15 cellular contexts compared by ENCODE assay signal in genomic region chr12:27498159-27498558, GRCh38. TPM values are rescaled to one million over a fixed set of nuclear protein-coding genes. Genes with fewer than 3 reads are reported as not detected.
A peak's percentile ranks its signal among the peaks of the same experiment; 100 is the strongest.
DNase-seq lines count a peak whose midpoint lies in the region; ATAC-seq lines count a peak whose summit lies in the region.
"Had no signal": no experiment of that assay in that cellular context is flagged by ENCODE, and none has a peak within 500 bp of the region (broad histone marks: within the 10 kb centered on the region; RNA-seq: fewer than 3 reads in every experiment).

No MANE protein-coding gene starts in this region.

- CTCF ChIA-PET in activated naive CD4-positive, alpha-beta T cell treated with anti-CD3 and anti-CD28 coated beads for 36 hours (lab: Charles Lee), result no interaction called here

- H3K4me3 ChIP-seq in thymus (ENCODE audit: low read length), result no peak overlapping the region
- H3K4me3 ChIP-seq: spleen, transverse colon had no signal

- H3K36me3 Mint-ChIP-seq in activated naive CD4-positive, alpha-beta T cell treated with anti-CD3 and anti-CD28 coated beads for 36 hours (ENCODE audit: low read depth), result no peaks in the 10 kb centered on the region

- peaks cover 15% of the 10 kb centered on the region for H3K4me1 ChIP-seq in thymus (ENCODE audit: control insufficient read depth, insufficient read depth, low read length)
- H3K4me1 ChIP-seq: parathyroid adenoma, spleen, transverse colon had no signal

- no peak for DNase-seq in activated naive CD4-positive, alpha-beta T cell treated with anti-CD3 and anti-CD28 coated beads for 36 hours
- no peak for DNase-seq in activated naive CD4-positive, alpha-beta T cell (lab: John Stamatoyannopoulos, UW)
- DNase-seq in HuH-7 (ENCODE audit: low spot score) (no peak), AML-193 (lab: John Stamatoyannopoulos, UW) (no peak), SW 1271 (lab: John Stamatoyannopoulos, UW) (no peak)
- DNase-seq: Karpas-422, kidney, NCI-H1694 treated with DMSO at 0.1 percent for 48 hours, SIG-M5, spleen, transverse colon had no signal

- H3K4me3 Mint-ChIP-seq in activated naive CD4-positive, alpha-beta T cell treated with anti-CD3 and anti-CD28 coated beads for 36 hours, result no peak overlapping the region

- ATAC-seq in GM21360 (IDR thresholded peaks at IDR 0.05; ENCODE audit: unreplicated experiment), result peak; percentile 73
- peak; percentile 90 for ATAC-seq in HG03558 (IDR thresholded peaks at IDR 0.05; ENCODE audit: extremely low read depth, unreplicated experiment)

- H3K36me3 ChIP-seq in thymus (ENCODE audit: control insufficient read depth, insufficient read depth), result no peaks in the 10 kb centered on the region
- H3K36me3 ChIP-seq: spleen, transverse colon had no signal

- 24% methylated on average over 4 of the region's 4 CpGs for WGBS in thymus

- no peaks in the 10 kb centered on the region for H3K9me3 ChIP-seq in thymus (ENCODE audit: control insufficient read depth)
- H3K9me3 ChIP-seq: spleen, transverse colon had no signal

- no peaks in the 10 kb centered on the region for H3K9me3 Mint-ChIP-seq in activated naive CD4-positive, alpha-beta T cell treated with anti-CD3 and anti-CD28 coated beads for 36 hours

- no peaks in the 10 kb centered on the region for H3K27me3 ChIP-seq in thymus (ENCODE audit: control insufficient read depth, insufficient read depth)
- H3K27me3 ChIP-seq: spleen, transverse colon had no signal

- peak overlapping the region; percentile 11 for H3K27ac Mint-ChIP-seq in activated naive CD4-positive, alpha-beta T cell treated with anti-CD3 and anti-CD28 coated beads for 36 hours

- H3K27me3 Mint-ChIP-seq in activated naive CD4-positive, alpha-beta T cell treated with anti-CD3 and anti-CD28 coated beads for 36 hours (ENCODE audit: low read depth), result peaks cover 18% of the 10 kb centered on the region

- intact Hi-C loops in activated naive CD4-positive, alpha-beta T cell treated with anti-CD3 and anti-CD28 coated beads for 36 hours (cut with micrococcal nuclease), result loop anchor here (1.0 to 2.0 kb wide), 4 partner anchors 25 to 129 kb away; no protein-coding TSS in a partner anchor

- H3K4me1 Mint-ChIP-seq in activated naive CD4-positive, alpha-beta T cell treated with anti-CD3 and anti-CD28 coated beads for 36 hours (ENCODE audit: low read depth), result peaks cover 27% of the 10 kb centered on the region

- H3K27ac ChIP-seq in thymus (ENCODE audit: low read depth), result peak overlapping the region; percentile 25
- H3K27ac ChIP-seq: parathyroid adenoma, spleen, transverse colon had no signal

RNA-seq across cellular contexts. Expression of gene PPFIBP1, which starts 25.8 kb away (rescaled TPM):
- total RNA-seq in activated naive CD4-positive, alpha-beta T cell treated with anti-CD3 and anti-CD28 coated beads for 36 hours, result 10 to 100 TPM; 43.4 to 43.6 TPM
- 10.0 TPM for polyA plus RNA-seq in thymus

RNA-seq across cellular contexts. Expression of gene SMCO2, which starts 51.6 kb away (rescaled TPM):
- under 1 TPM; 0.19 to 0.22 TPM for total RNA-seq in activated naive CD4-positive, alpha-beta T cell treated with anti-CD3 and anti-CD28 coated beads for 36 hours
- 2.6 TPM for polyA plus RNA-seq in thymus
- total RNA-seq: transverse colon had no signal
